In the genomic region with DNA sequence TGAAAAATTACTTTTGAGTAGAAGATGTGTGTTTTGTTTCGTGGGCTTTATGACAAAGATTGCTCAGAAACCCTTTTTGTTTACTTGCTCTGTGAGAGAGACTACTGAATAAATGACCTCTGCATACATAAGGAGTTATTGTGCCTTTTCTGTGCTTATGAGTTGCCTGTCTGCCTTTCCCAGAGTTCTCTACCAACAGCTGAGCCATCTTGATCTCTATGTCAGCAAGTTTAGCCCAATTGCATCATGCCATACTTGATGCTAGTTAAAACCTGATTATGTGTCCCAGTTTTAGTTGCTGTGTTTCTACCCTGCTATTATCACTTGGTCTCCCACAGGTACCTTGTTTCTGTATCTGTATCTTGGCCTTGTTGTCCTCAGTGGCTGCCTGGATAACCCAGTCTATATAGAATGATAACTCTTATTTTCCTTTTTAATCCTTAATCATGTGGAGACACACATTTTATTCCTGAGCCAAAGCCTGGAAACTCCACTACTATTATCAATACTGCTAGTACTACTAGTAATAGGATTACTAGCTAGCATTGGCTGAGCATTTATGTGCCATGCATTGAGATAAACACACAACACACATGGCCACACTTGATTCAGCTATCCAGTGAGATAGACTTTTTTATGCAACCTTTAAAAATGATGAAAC, we compare ENCODE assay signal across 1 cellular context.
TF ChIP-seq lines count a peak whose summit lies in the region.

No MANE protein-coding gene starts in this region.

TF ChIP-seq in K562, 482 proteins besides CTCF, POLR2A, EP300 and RAD21 (continued from another document):
- TF ChIP-seq, protein P1, sequence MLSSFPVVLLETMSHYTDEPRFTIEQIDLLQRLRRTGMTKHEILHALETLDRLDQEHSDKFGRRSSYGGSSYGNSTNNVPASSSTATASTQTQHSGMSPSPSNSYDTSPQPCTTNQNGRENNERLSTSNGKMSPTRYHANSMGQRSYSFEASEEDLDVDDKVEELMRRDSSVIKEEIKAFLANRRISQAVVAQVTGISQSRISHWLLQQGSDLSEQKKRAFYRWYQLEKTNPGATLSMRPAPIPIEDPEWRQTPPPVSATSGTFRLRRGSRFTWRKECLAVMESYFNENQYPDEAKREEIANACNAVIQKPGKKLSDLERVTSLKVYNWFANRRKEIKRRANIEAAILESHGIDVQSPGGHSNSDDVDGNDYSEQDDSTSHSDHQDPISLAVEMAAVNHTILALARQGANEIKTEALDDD (IDR thresholded peaks at IDR 0.05) = peak; percentile 79
- TF ChIP-seq, protein P2, sequence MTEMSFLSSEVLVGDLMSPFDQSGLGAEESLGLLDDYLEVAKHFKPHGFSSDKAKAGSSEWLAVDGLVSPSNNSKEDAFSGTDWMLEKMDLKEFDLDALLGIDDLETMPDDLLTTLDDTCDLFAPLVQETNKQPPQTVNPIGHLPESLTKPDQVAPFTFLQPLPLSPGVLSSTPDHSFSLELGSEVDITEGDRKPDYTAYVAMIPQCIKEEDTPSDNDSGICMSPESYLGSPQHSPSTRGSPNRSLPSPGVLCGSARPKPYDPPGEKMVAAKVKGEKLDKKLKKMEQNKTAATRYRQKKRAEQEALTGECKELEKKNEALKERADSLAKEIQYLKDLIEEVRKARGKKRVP (CRISPR knock-in tag; IDR thresholded peaks at IDR 0.05) = peak; percentile 88
- no peak for TF ChIP-seq MAFF (IDR thresholded peaks at IDR 0.05; ENCODE audit: low read length)
- TF ChIP-seq SREBF1 (IDR thresholded peaks at IDR 0.05; ENCODE audit: borderline replicate concordance, low read depth, low read length) = no peak
- 0 out of 2 replicates have a peak, but pooled peaks have one; percentile 29 for TF ChIP-seq ZBTB17 (CRISPR knock-in tag; IDR thresholded peaks at IDR 0.05)
- TF ChIP-seq TFAM (CRISPR knock-in tag; conservative IDR thresholded peaks at IDR 0.05) = no peak
- TF ChIP-seq NR2C1 (IDR thresholded peaks at IDR 0.05) = no peak
- peak; percentile 71 for TF ChIP-seq NR2C1 (tag; IDR thresholded peaks at IDR 0.05)
- TF ChIP-seq ZSCAN32 (CRISPR knock-in tag; IDR thresholded peaks at IDR 0.05) = peak; percentile 61; the same call in 1 of the 2 replicates
- no peak for TF ChIP-seq GATA2 (CRISPR knock-in tag; IDR thresholded peaks at IDR 0.05)
- peak; percentile 50; the same call in 1 of the 2 replicates for TF ChIP-seq DIDO1 (tag; IDR thresholded peaks at IDR 0.05; ENCODE audit: low read depth)
- TF ChIP-seq KDM4B (IDR thresholded peaks at IDR 0.05; ENCODE audit: borderline replicate concordance in 2 of 2, low read depth in 1 of 2) = no peak
- no peak for TF ChIP-seq HDAC8 (tag; IDR thresholded peaks at IDR 0.05)
- no peak for TF ChIP-seq FOXM1 (IDR thresholded peaks at IDR 0.05; ENCODE audit: low read depth)
- TF ChIP-seq FOXM1 (CRISPR knock-in tag; IDR thresholded peaks at IDR 0.05; ENCODE audit: low read depth) = no peak
- TF ChIP-seq MEF2D (tag; conservative IDR thresholded peaks at IDR 0.05; ENCODE audit: low read depth) = 0 out of 2 replicates have a peak, but pooled peaks have one; percentile 34
- TF ChIP-seq GATAD2A (IDR thresholded peaks at IDR 0.05) = no peak
- no peak for TF ChIP-seq CBX3 (IDR thresholded peaks at IDR 0.05; ENCODE audit: borderline replicate concordance in 1 of 2, low read length in 2 of 2)
- TF ChIP-seq, protein P3, sequence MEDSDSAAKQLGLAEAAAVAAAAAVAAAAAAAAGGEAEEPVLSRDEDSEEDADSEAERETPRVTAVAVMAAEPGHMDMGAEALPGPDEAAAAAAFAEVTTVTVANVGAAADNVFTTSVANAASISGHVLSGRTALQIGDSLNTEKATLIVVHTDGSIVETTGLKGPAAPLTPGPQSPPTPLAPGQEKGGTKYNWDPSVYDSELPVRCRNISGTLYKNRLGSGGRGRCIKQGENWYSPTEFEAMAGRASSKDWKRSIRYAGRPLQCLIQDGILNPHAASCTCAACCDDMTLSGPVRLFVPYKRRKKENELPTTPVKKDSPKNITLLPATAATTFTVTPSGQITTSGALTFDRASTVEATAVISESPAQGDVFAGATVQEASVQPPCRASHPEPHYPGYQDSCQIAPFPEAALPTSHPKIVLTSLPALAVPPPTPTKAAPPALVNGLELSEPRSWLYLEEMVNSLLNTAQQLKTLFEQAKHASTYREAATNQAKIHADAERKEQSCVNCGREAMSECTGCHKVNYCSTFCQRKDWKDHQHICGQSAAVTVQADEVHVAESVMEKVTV (CRISPR knock-in tag; IDR thresholded peaks at IDR 0.05) = no peak
- no peak for TF ChIP-seq ZKSCAN3 (CRISPR knock-in tag; IDR thresholded peaks at IDR 0.05)
- no peak for TF ChIP-seq XRCC4 (IDR thresholded peaks at IDR 0.05; ENCODE audit: extremely low read depth, insufficient read depth, insufficient read length)
- peak; percentile 63; the same call in 1 of the 2 replicates for TF ChIP-seq BACH1 (tag; IDR thresholded peaks at IDR 0.05)
- no peak for TF ChIP-seq ZNF830 (CRISPR knock-in tag; IDR thresholded peaks at IDR 0.05)
- TF ChIP-seq SMAD4 (CRISPR knock-in tag; conservative IDR thresholded peaks at IDR 0.05) = peak; percentile 40
- no peak for TF ChIP-seq SREBF2 (CRISPR knock-in tag; IDR thresholded peaks at IDR 0.05)
- TF ChIP-seq ZFPM2 (CRISPR knock-in tag; IDR thresholded peaks at IDR 0.05) = 0 out of 2 replicates have a peak, but pooled peaks have one; percentile 27
- peak; percentile 83 for TF ChIP-seq ZNF79 (CRISPR knock-in tag; IDR thresholded peaks at IDR 0.05; ENCODE audit: low read depth)
- peak; percentile 96 for TF ChIP-seq ZNF584 (CRISPR knock-in tag; IDR thresholded peaks at IDR 0.05; ENCODE audit: low read depth)
- TF ChIP-seq MED1 (CRISPR knock-in tag; IDR thresholded peaks at IDR 0.05; ENCODE audit: borderline replicate concordance) = no peak
- no peak for TF ChIP-seq CSDE1 (IDR thresholded peaks at IDR 0.05)
- no peak for TF ChIP-seq SRSF7 (optimal IDR thresholded peaks at IDR 0.05; ENCODE audit: low read depth, low read length)
- TF ChIP-seq FOXK1 (CRISPR knock-in tag; IDR thresholded peaks at IDR 0.05; ENCODE audit: borderline replicate concordance) = no peak
- TF ChIP-seq, protein P4, sequence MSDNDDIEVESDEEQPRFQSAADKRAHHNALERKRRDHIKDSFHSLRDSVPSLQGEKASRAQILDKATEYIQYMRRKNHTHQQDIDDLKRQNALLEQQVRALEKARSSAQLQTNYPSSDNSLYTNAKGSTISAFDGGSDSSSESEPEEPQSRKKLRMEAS (CRISPR knock-in tag; IDR thresholded peaks at IDR 0.05) = no peak
- peak; percentile 22; the same call in 1 of the 2 replicates for TF ChIP-seq CXXC5 (CRISPR knock-in tag; IDR thresholded peaks at IDR 0.05)
- no peak for TF ChIP-seq ZNF668 (CRISPR knock-in tag; IDR thresholded peaks at IDR 0.05)
- peak; percentile 75 for TF ChIP-seq ZNF239 (CRISPR knock-in tag; IDR thresholded peaks at IDR 0.05)
- TF ChIP-seq ZNF311 (CRISPR knock-in tag; IDR thresholded peaks at IDR 0.05) = peak; percentile 84; the same call in 1 of the 2 replicates
- TF ChIP-seq ZNF354B (CRISPR knock-in tag; IDR thresholded peaks at IDR 0.05) = no peak
- TF ChIP-seq, protein P5, sequence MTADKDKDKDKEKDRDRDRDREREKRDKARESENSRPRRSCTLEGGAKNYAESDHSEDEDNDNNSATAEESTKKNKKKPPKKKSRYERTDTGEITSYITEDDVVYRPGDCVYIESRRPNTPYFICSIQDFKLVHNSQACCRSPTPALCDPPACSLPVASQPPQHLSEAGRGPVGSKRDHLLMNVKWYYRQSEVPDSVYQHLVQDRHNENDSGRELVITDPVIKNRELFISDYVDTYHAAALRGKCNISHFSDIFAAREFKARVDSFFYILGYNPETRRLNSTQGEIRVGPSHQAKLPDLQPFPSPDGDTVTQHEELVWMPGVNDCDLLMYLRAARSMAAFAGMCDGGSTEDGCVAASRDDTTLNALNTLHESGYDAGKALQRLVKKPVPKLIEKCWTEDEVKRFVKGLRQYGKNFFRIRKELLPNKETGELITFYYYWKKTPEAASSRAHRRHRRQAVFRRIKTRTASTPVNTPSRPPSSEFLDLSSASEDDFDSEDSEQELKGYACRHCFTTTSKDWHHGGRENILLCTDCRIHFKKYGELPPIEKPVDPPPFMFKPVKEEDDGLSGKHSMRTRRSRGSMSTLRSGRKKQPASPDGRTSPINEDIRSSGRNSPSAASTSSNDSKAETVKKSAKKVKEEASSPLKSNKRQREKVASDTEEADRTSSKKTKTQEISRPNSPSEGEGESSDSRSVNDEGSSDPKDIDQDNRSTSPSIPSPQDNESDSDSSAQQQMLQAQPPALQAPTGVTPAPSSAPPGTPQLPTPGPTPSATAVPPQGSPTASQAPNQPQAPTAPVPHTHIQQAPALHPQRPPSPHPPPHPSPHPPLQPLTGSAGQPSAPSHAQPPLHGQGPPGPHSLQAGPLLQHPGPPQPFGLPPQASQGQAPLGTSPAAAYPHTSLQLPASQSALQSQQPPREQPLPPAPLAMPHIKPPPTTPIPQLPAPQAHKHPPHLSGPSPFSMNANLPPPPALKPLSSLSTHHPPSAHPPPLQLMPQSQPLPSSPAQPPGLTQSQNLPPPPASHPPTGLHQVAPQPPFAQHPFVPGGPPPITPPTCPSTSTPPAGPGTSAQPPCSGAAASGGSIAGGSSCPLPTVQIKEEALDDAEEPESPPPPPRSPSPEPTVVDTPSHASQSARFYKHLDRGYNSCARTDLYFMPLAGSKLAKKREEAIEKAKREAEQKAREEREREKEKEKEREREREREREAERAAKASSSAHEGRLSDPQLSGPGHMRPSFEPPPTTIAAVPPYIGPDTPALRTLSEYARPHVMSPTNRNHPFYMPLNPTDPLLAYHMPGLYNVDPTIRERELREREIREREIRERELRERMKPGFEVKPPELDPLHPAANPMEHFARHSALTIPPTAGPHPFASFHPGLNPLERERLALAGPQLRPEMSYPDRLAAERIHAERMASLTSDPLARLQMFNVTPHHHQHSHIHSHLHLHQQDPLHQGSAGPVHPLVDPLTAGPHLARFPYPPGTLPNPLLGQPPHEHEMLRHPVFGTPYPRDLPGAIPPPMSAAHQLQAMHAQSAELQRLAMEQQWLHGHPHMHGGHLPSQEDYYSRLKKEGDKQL (CRISPR knock-in tag; IDR thresholded peaks at IDR 0.05; ENCODE audit: borderline replicate concordance) = no peak
- no peak for TF ChIP-seq STAT5A (IDR thresholded peaks at IDR 0.05; ENCODE audit: borderline replicate concordance, low read length)
TF ChIP-seq in K562: peak in this region for 30.
